Comparison of ENCODE assay signal across 1 cellular context in the genomic region with DNA sequence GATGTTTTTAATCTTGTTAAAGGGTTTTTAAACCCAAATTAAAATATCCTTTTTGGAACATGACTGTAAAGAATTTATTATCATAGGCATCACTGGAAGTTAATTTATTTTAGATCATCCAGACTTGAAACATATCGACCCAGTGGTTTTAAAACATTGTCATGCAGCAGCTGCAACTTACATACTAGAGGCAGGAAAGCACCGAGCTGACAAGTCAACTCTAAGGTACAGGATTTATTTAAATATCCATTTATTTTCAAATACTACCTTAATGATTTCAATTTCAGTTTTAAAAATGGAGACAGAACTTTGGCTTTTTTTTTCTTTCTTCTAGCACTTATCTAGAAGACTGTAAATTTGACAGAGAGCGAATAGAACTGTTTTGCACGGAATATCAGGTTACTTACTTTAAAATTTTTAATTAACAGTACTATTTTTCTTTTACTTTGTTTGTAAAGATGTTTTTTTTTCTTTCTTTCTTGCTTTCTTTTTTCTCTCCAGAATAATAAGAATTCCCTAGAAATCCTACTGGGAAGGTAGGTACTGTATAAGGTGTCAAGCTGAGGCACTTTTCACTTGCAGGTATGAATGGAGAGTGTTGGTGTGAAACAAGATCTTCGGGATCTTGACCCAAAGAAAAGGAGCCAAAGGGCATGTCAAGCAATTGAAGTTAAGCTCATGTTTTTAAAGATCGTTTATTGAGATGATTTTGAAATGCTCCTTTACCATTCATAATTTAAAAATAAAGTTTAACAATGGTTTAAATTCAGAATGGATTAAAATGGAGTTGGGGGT.
TF ChIP-seq lines count a peak whose summit lies in the region.

No MANE protein-coding gene starts in this region.

TF ChIP-seq in A549, 52 proteins besides CTCF, POLR2A, EP300 and RAD21:
- TF ChIP-seq KDM5A (IDR thresholded peaks at IDR 0.05) = no peak
- TF ChIP-seq JUNB (IDR thresholded peaks at IDR 0.05) = no peak
- TF ChIP-seq CHD2 (IDR thresholded peaks at IDR 0.05; ENCODE audit: low read length, partially characterized antibody) = no peak
- TF ChIP-seq HOXA7 (CRISPR knock-in tag; IDR thresholded peaks at IDR 0.05) = no peak
- TF ChIP-seq RNF2 (IDR thresholded peaks at IDR 0.05; ENCODE audit: borderline replicate concordance, low read depth) = no peak
- no peak for TF ChIP-seq PHF8 (IDR thresholded peaks at IDR 0.05; ENCODE audit: borderline replicate concordance, low read depth)
- TF ChIP-seq, protein P1, sequence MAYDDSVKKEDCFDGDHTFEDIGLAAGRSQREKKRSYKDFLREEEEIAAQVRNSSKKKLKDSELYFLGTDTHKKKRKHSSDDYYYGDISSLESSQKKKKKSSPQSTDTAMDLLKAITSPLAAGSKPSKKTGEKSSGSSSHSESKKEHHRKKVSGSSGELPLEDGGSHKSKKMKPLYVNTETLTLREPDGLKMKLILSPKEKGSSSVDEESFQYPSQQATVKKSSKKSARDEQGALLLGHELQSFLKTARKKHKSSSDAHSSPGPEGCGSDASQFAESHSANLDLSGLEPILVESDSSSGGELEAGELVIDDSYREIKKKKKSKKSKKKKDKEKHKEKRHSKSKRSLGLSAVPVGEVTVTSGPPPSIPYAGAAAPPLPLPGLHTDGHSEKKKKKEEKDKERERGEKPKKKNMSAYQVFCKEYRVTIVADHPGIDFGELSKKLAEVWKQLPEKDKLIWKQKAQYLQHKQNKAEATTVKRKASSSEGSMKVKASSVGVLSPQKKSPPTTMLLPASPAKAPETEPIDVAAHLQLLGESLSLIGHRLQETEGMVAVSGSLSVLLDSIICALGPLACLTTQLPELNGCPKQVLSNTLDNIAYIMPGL (CRISPR knock-in tag; IDR thresholded peaks at IDR 0.05; ENCODE audit: borderline replicate concordance) = no peak
- no peak for TF ChIP-seq NFE2L2 (conservative IDR thresholded peaks at IDR 0.05; ENCODE audit: low read length)
- TF ChIP-seq, protein P2, sequence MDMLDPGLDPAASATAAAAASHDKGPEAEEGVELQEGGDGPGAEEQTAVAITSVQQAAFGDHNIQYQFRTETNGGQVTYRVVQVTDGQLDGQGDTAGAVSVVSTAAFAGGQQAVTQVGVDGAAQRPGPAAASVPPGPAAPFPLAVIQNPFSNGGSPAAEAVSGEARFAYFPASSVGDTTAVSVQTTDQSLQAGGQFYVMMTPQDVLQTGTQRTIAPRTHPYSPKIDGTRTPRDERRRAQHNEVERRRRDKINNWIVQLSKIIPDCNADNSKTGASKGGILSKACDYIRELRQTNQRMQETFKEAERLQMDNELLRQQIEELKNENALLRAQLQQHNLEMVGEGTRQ (IDR thresholded peaks at IDR 0.05) = no peak
- TF ChIP-seq CEBPB (IDR thresholded peaks at IDR 0.05) = no peak
- TF ChIP-seq, protein P3, sequence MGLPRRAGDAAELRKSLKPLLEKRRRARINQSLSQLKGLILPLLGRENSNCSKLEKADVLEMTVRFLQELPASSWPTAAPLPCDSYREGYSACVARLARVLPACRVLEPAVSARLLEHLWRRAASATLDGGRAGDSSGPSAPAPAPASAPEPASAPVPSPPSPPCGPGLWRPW (IDR thresholded peaks at IDR 0.05) = no peak
